8 cellular contexts compared by ENCODE assay signal in the genomic region with DNA sequence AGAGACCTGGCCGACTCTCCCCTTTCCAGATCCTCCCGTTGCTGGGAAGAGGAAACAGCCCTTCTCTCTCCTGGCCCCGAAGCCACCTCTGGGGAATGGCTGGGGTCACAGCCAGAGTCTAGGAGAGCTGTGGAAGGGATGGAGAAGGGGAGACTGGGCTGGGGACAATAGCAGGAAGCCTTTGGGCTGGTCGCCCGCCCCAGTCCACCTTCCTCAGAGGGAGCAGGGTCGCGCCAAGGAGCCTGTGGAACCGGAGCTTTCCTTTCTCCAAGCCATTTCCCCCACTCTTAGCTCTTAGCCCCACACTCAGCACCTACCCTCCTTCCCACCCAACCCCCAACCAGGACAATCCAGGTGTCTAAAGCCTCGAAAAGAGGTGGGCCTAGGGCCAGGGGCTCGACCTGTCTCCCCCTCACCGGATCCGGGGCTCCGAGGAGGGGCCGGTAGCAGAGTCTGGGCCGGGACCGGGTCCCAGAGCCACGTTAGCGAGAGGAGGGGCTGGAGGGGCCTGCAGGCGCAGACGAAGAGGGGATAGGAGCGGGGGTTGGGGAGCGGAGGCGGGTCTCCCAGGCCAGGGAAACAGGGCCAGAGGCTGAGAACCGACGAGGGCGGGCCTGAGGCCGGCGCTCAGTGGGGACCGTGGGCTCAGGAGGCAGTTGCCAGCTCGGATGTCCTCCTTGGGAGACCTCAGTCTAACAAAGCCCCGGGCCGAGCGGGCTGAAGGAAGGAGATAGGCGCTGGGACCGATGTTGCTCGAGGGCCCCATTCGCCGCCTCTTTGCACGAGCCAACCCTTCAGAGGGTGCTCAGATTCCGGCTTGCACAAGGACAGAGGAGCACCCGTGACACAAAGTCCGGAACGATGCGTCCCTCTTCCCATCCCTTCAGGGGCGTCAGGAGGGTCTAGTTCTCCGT. TPM values are rescaled to one million over a fixed set of nuclear protein-coding genes. Genes with fewer than 3 reads are reported as not detected.
A peak's percentile ranks its signal among the peaks of the same experiment; 100 is the strongest.
DNase-seq lines count a peak whose midpoint lies in the region; TF ChIP-seq lines count a peak whose summit lies in the region.

No MANE protein-coding gene starts in this region.

- H3K4me1 Mint-ChIP-seq in activated naive CD4-positive, alpha-beta T cell treated with anti-CD3 and anti-CD28 coated beads, Interleukin-2, amount 50 U/mL, for 24 hours, result peaks cover 17% of the 10 kb centered on the region

- no peaks in the 10 kb centered on the region for H3K9me3 Mint-ChIP-seq in activated naive CD4-positive, alpha-beta T cell treated with anti-CD3 and anti-CD28 coated beads, Interleukin-2, amount 50 U/mL, for 24 hours

- H3K4me1 ChIP-seq in right atrium auricular region, result peaks cover 0 to 50% of the 10 kb centered on the region in 2 donors

- H3K27ac ChIP-seq in right atrium auricular region, result peak overlapping the region; percentile 88 to 92

- peak overlapping the region; percentile 91 for H3K4me3 Mint-ChIP-seq in activated naive CD4-positive, alpha-beta T cell treated with anti-CD3 and anti-CD28 coated beads, Interleukin-2, amount 50 U/mL, for 24 hours

- H3K9me3 ChIP-seq in right atrium auricular region, result no peaks in the 10 kb centered on the region

- H3K27ac Mint-ChIP-seq in activated naive CD4-positive, alpha-beta T cell treated with anti-CD3 and anti-CD28 coated beads, Interleukin-2, amount 50 U/mL, for 24 hours, result no peak overlapping the region

- H3K27me3 ChIP-seq in right atrium auricular region, result no peaks in the 10 kb centered on the region

- no peaks in the 10 kb centered on the region for H3K36me3 Mint-ChIP-seq in activated naive CD4-positive, alpha-beta T cell treated with anti-CD3 and anti-CD28 coated beads, Interleukin-2, amount 50 U/mL, for 24 hours

- TF ChIP-seq CTCF in right atrium auricular region (IDR thresholded peaks at IDR 0.05) (no peak), GM20000 (IDR thresholded peaks at IDR 0.05; ENCODE audit: extremely low read depth, missing control alignments) (no peak)

- no peaks in the 10 kb centered on the region for H3K27me3 Mint-ChIP-seq in activated naive CD4-positive, alpha-beta T cell treated with anti-CD3 and anti-CD28 coated beads, Interleukin-2, amount 50 U/mL, for 24 hours

- peak; percentile 29 for DNase-seq in activated gamma-delta T cell treated with Interleukin-2 at 50 U/mL for 16 hours
- DNase-seq in activated gamma-delta T cell (lab: John Stamatoyannopoulos, UW), result no peak
- no peak for DNase-seq in right atrium auricular region (ENCODE audit: low spot score)
- peak; percentile 76 for DNase-seq in retina
- no peak for DNase-seq in NCI-H1930 (lab: John Stamatoyannopoulos, UW)
- no peak for DNase-seq in GM20000 (ENCODE audit: low spot score)
- no peak for DNase-seq in NCI-H128 (lab: John Stamatoyannopoulos, UW; ENCODE audit: unreplicated experiment)

- H3K4me3 ChIP-seq in right atrium auricular region, result peak overlapping the region; percentile 81 to 93

- H3K36me3 ChIP-seq in right atrium auricular region, result no peaks in the 10 kb centered on the region

RNA-seq across cellular contexts. Expression of a gene that starts 1.0 kb away (rescaled TPM):
- 10 to 100 TPM; 40.0 to 60.7 TPM for total RNA-seq in right atrium auricular region

RNA-seq across cellular contexts. Expression of a gene that starts 11.0 kb away (rescaled TPM):
- total RNA-seq in right atrium auricular region, result 1 to 10 TPM in 1 of 2 donors, under 1 TPM in 1; 0.56 to 4.8 TPM

RNA-seq across cellular contexts. Expression of a gene that starts 20.3 kb away (rescaled TPM):
- total RNA-seq in right atrium auricular region, result 10 to 100 TPM; 14.6 to 16.1 TPM

RNA-seq across cellular contexts. Expression of a gene that starts 20.5 kb away (rescaled TPM):
- 10 to 100 TPM; 14.4 to 14.7 TPM for total RNA-seq in right atrium auricular region

RNA-seq across cellular contexts. Expression of a gene that starts 30.4 kb away (rescaled TPM):
- not detected for total RNA-seq in right atrium auricular region

Comparison
In these comparisons a context has a peak if more than half of its experiments do, and no peak if none do; other contexts are left out.
1. DNase-seq: peak in activated gamma-delta T cell treated with Interleukin-2 at 50 U/mL for 16 hours (single experiment) and retina (single experiment); none in activated gamma-delta T cell (single experiment), right atrium auricular region (single experiment), NCI-H1930 (0 of 2), GM20000 (single experiment) and NCI-H128 (single experiment).